ENCODE assay signal across 12 cellular contexts in genomic region chr10:13321576-13321975, GRCh38. TPM values are rescaled to one million over a fixed set of nuclear protein-coding genes. Genes with fewer than 3 reads are reported as not detected.
DNase-seq lines count a peak whose midpoint lies in the region; ATAC-seq and TF ChIP-seq lines count a peak whose summit lies in the region.
"Had no signal": no experiment of that assay in that cellular context is flagged by ENCODE, and none has a peak within 500 bp of the region (broad histone marks: within the 10 kb centered on the region; RNA-seq: fewer than 3 reads in every experiment).

No MANE protein-coding gene starts in this region.

- H3K4me3 ChIP-seq in HEK293 (ENCODE audit: low read depth, low read length) = no peak overlapping the region
- H3K4me3 ChIP-seq in endodermal cell (ENCODE audit: low read length) = no peak overlapping the region

- no peak for ATAC-seq in left ventricle myocardium superior
- ATAC-seq in HG03565 (IDR thresholded peaks at IDR 0.05; ENCODE audit: unreplicated experiment) = no peak

- no peak overlapping the region for H3K27ac ChIP-seq in HEK293 (ENCODE audit: extremely low read depth, low read depth, low read length)
- H3K27ac ChIP-seq in endodermal cell (ENCODE audit: low read depth, low read length) = no peak overlapping the region
- H3K27ac ChIP-seq: 22Rv1 had no signal

- no peaks in the 10 kb centered on the region for H3K9me3 ChIP-seq in HEK293 (ENCODE audit: control insufficient read depth, insufficient read depth, low read depth, low read length)
- no peaks in the 10 kb centered on the region for H3K9me3 ChIP-seq in endodermal cell (ENCODE audit: control insufficient read depth, low read length)

- peak overlapping the region; percentile 12 for H3K27ac Mint-ChIP-seq in activated T-cell treated with anti-CD3 and anti-CD28 coated beads, Interleukin-2, amount 50 U/mL, for 24 hours
- peak overlapping the region; percentile 9 for H3K27ac Mint-ChIP-seq in glutamatergic neuron (ENCODE audit: unreplicated experiment)
- no peak overlapping the region for H3K27ac Mint-ChIP-seq in endodermal cell

- TF ChIP-seq CTCF in HEK293 (tag by site-specific recombination; IDR thresholded peaks at IDR 0.05) (no peak), glutamatergic neuron (IDR thresholded peaks at IDR 0.05; ENCODE audit: partially characterized antibody, unreplicated experiment) (no peak), endodermal cell (conservative IDR thresholded peaks at IDR 0.05) (no peak)

- CTCF ChIA-PET in HEK293 (lab: Yijun Ruan, JAX) = no interaction called here

- H3K4me3 Mint-ChIP-seq in activated T-cell treated with anti-CD3 and anti-CD28 coated beads, Interleukin-2, amount 50 U/mL, for 24 hours = no peak overlapping the region
- H3K4me3 Mint-ChIP-seq in glutamatergic neuron (ENCODE audit: unreplicated experiment) (no peak overlapping the region), endodermal cell (no peak overlapping the region)
- H3K4me3 Mint-ChIP-seq: CD14-positive monocyte had no signal

- H3K36me3 Mint-ChIP-seq in activated T-cell treated with anti-CD3 and anti-CD28 coated beads, Interleukin-2, amount 50 U/mL, for 24 hours (ENCODE audit: low read depth) = peaks cover 89% of the 10 kb centered on the region
- peaks cover 4% of the 10 kb centered on the region for H3K36me3 Mint-ChIP-seq in glutamatergic neuron (ENCODE audit: unreplicated experiment)
- peaks cover 77% of the 10 kb centered on the region for H3K36me3 Mint-ChIP-seq in endodermal cell (ENCODE audit: low read depth)

- no peaks in the 10 kb centered on the region for H3K9me3 Mint-ChIP-seq in activated T-cell treated with anti-CD3 and anti-CD28 coated beads, Interleukin-2, amount 50 U/mL, for 24 hours
- H3K9me3 Mint-ChIP-seq in glutamatergic neuron (ENCODE audit: unreplicated experiment) (no peaks in the 10 kb centered on the region), endodermal cell (no peaks in the 10 kb centered on the region)
- H3K9me3 Mint-ChIP-seq: CD14-positive monocyte had no signal

- DNase-seq in activated T-cell treated with anti-CD3 and anti-CD28 coated beads, Interleukin-2, amount 50 U/mL, for 24 hours = no peak
- DNase-seq in activated T-cell treated with anti-CD3 and anti-CD28 coated beads for 4 hours (no peak), glutamatergic neuron (no peak), left ventricle myocardium superior (no peak), endodermal cell (no peak)
- DNase-seq: DMS53, GF-D8, IMR-90 had no signal

- intact Hi-C loops in left ventricle myocardium superior (cut with micrococcal nuclease) = no loop called here

- H3K9ac ChIP-seq in endodermal cell (ENCODE audit: extremely low read depth, low read length, poor library complexity, severe bottlenecking) = no peak overlapping the region

- 92 to 95% methylated on average over 11 to 13 of the region's 13 CpGs for WGBS in endodermal cell (ENCODE audit: insufficient coverage in 1 of 2, insufficient read length in 1 of 2), 2 experiments

- no peaks in the 10 kb centered on the region for H3K27me3 ChIP-seq in endodermal cell (ENCODE audit: control insufficient read depth, insufficient read depth, low read length, poor library complexity, severe bottlenecking)

- H3K4me1 Mint-ChIP-seq in activated T-cell treated with anti-CD3 and anti-CD28 coated beads, Interleukin-2, amount 50 U/mL, for 24 hours (ENCODE audit: low read depth) = no peaks in the 10 kb centered on the region
- H3K4me1 Mint-ChIP-seq in glutamatergic neuron (ENCODE audit: low read depth, unreplicated experiment) = peaks cover 3% of the 10 kb centered on the region
- H3K4me1 Mint-ChIP-seq in endodermal cell = no peaks in the 10 kb centered on the region
- H3K4me1 Mint-ChIP-seq: CD14-positive monocyte had no signal

- no peaks in the 10 kb centered on the region for H3K4me1 ChIP-seq in HEK293 (ENCODE audit: control insufficient read depth, insufficient read depth, low read length)
- H3K4me1 ChIP-seq in endodermal cell (ENCODE audit: control insufficient read depth, insufficient read depth, low read length) = no peaks in the 10 kb centered on the region

- H3K36me3 ChIP-seq in HEK293 (ENCODE audit: control insufficient read depth in 2 of 2, insufficient read depth in 1 of 2, low read length in 2 of 2) = peaks cover 61 to 77% of the 10 kb centered on the region in 2 experiments
- peaks cover 68% of the 10 kb centered on the region for H3K36me3 ChIP-seq in endodermal cell (ENCODE audit: control insufficient read depth, insufficient read depth, low read length)

- POLR2A ChIA-PET in HEK293 (lab: Yijun Ruan, JAX) = no interaction called here

- no peaks in the 10 kb centered on the region for H3K27me3 Mint-ChIP-seq in activated T-cell treated with anti-CD3 and anti-CD28 coated beads, Interleukin-2, amount 50 U/mL, for 24 hours
- H3K27me3 Mint-ChIP-seq in glutamatergic neuron (ENCODE audit: unreplicated experiment) (peaks cover 2% of the 10 kb centered on the region), endodermal cell (ENCODE audit: insufficient read depth) (no peaks in the 10 kb centered on the region)

TF ChIP-seq in HEK293, 187 proteins besides CTCF, POLR2A, EP300 and RAD21:
- TF ChIP-seq TSHZ1 (tag by site-specific recombination; IDR thresholded peaks at IDR 0.05; ENCODE audit: borderline replicate concordance) (no peak), ZNF701 (tag by site-specific recombination; IDR thresholded peaks at IDR 0.05) (no peak), PRDM1 (tag by site-specific recombination; IDR thresholded peaks at IDR 0.05) (peak; percentile 15; the same call in 1 of the 2 replicates), ZNF211 (tag by site-specific recombination; IDR thresholded peaks at IDR 0.05; ENCODE audit: low read depth) (no peak)
TF ChIP-seq in HEK293: peak in this region for 1.

RNA-seq across cellular contexts. Expression of gene PHYH, which starts 21.7 kb away (rescaled TPM):
- total RNA-seq in glutamatergic neuron (ENCODE audit: unreplicated experiment) (20.4 TPM), left ventricle myocardium superior (177 TPM), endodermal cell (10 to 100 TPM; 17.2 to 37.9 TPM)
- 24.3 TPM for polyA plus RNA-seq in endodermal cell (2013, experiment 1 of 2)
- 21.1 TPM for polyA plus RNA-seq in endodermal cell (2013, experiment 2 of 2)

RNA-seq across cellular contexts. Expression of gene SEPHS1, which starts 26.5 kb away (rescaled TPM):
- 51.1 TPM for total RNA-seq in glutamatergic neuron (ENCODE audit: unreplicated experiment)
- total RNA-seq in left ventricle myocardium superior = 27.8 TPM
- 100 to 1,000 TPM; 127 to 268 TPM for total RNA-seq in endodermal cell
- 123 TPM for polyA plus RNA-seq in endodermal cell (2013, experiment 1 of 2)
- polyA plus RNA-seq in endodermal cell (2013, experiment 2 of 2) = 107 TPM
